Comparison of ENCODE assay signal across 11 cellular contexts in genomic region chr3:116517308-116517707, GRCh38.
DNase-seq lines count a peak whose midpoint lies in the region; ATAC-seq and TF ChIP-seq lines count a peak whose summit lies in the region.
"Had no signal": no experiment of that assay in that cellular context is flagged by ENCODE, and none has a peak within 500 bp of the region (broad histone marks: within the 10 kb centered on the region; RNA-seq: fewer than 3 reads in every experiment).

No MANE protein-coding gene starts in this region.

- H3K79me2 ChIP-seq in HCT116 (ENCODE audit: insufficient read depth, low read length) = no peaks in the 10 kb centered on the region

- BruUV-seq in HCT116 (replicated peaks; lab: Mats Ljungman, UMichigan) = no TSS peak

- no peaks in the 10 kb centered on the region for H3K9me2 ChIP-seq in HCT116 (ENCODE audit: insufficient read depth)

- no peak overlapping the region for H3K27ac ChIP-seq in HCT116 (ENCODE audit: low read depth, low read length)
- H3K27ac ChIP-seq: epithelial cell of prostate had no signal

- 0 out of 2 replicates have a peak, but pooled peaks have one; percentile 34 for ATAC-seq in HCT116
- ATAC-seq in HG03025 (IDR thresholded peaks at IDR 0.05; ENCODE audit: low FRiP score, unreplicated experiment) = no peak
- ATAC-seq in GM19463 (IDR thresholded peaks at IDR 0.05; ENCODE audit: unreplicated experiment) = no peak

- RAD21 ChIA-PET in HCT116 (lab: Charles Lee; ENCODE audit: low non-redundant PET in 1 of 2, low total read pairs in 2 of 2, uncharacterized antibody in 2 of 2, unreplicated experiment in 2 of 2) = no interaction called here

- TF ChIP-seq CTCF in HCT116 (IDR thresholded peaks at IDR 0.05 in 2 of 3, conservative IDR thresholded peaks at IDR 0.05 in 1 of 3; ENCODE audit: borderline replicate concordance in 1 of 3, insufficient read depth in 1 of 3, low read depth in 2 of 3, low read length in 2 of 3) = peak in 2 of 3 experiments; percentile 32 to 52; a peak in 3 of 6 replicates

- CTCF ChIA-PET in HCT116 (lab: Charles Lee) = no interaction called here

- no peaks in the 10 kb centered on the region for H3K36me3 ChIP-seq in HCT116 (ENCODE audit: control insufficient read depth in 1 of 2, insufficient read depth in 2 of 2, low read length in 2 of 2)

- no peaks in the 10 kb centered on the region for H3K9me3 ChIP-seq in HCT116 (ENCODE audit: control insufficient read depth in 1 of 2, insufficient read depth in 1 of 2, low read depth in 1 of 2, low read length in 2 of 2)

- DNase-seq in G401 (ENCODE audit: low spot score) (peak; percentile 26), HCT116 (ENCODE audit: low read depth, low spot score) (no peak), SK-MEL-5 (ENCODE audit: low read depth, low spot score) (peak; percentile 52), iPS-NIHi11 (ENCODE audit: low spot score) (peak; percentile 29), NCI-H1436 treated with DMSO at 0.1 percent for 48 hours (lab: John Stamatoyannopoulos, UW) (no peak), amniotic stem cell (lab: John Stamatoyannopoulos, UW) (no peak)
- DNase-seq: stimulated activated CD4-positive, alpha-beta T cell treated with anti-CD3 and anti-CD28 coated beads, Interleukin-2, amount 100 ng/mL, for 24 hours; trophoblast cell had no signal

- intact Hi-C loops in HCT116 (cut with micrococcal nuclease) = no loop called here

- H3K4me2 ChIP-seq in HCT116 (ENCODE audit: low read length) = no peak overlapping the region

- TF ChIP-seq POLR2A in HCT116 (IDR thresholded peaks at IDR 0.05; ENCODE audit: borderline replicate concordance, extremely low read depth, insufficient read depth, insufficient read length) = no peak

- no peaks in the 10 kb centered on the region for H3K4me1 ChIP-seq in HCT116 (ENCODE audit: control insufficient read depth in 1 of 2, insufficient read depth in 2 of 2, low read length in 2 of 2)

- H4K20me1 ChIP-seq in HCT116 (ENCODE audit: insufficient read depth) = no peaks in the 10 kb centered on the region

- no peak for TF ChIP-seq RAD21 in HCT116 (IDR thresholded peaks at IDR 0.05; ENCODE audit: low read depth)

- H3K4me3 ChIP-seq in HCT116 (replicated peaks in 1 of 2; ENCODE audit: low read depth in 1 of 2, low read length in 2 of 2) = no peak overlapping the region

- H2AFZ ChIP-seq in HCT116 (ENCODE audit: low read depth, low read length, poor library complexity, severe bottlenecking) = no peak overlapping the region

- POLR2A ChIA-PET in HCT116 (lab: Charles Lee) = no interaction called here

- in situ Hi-C loops in G401 (cut with HindIII; ENCODE audit: low sequenced_read_pairs) = no loop called here
- in situ Hi-C loops in SK-MEL-5 (cut with HindIII; ENCODE audit: low pct_unique_long_range_greater_than_20kb, low sequenced_read_pairs) = no loop called here

- no peak overlapping the region for H3K9ac ChIP-seq in HCT116 (ENCODE audit: low read length)

- no peaks in the 10 kb centered on the region for H3K27me3 ChIP-seq in HCT116 (ENCODE audit: insufficient read depth, low read length)

TF ChIP-seq in HCT116, 20 proteins besides CTCF, POLR2A, EP300 and RAD21:
- TF ChIP-seq POLR2AphosphoS5 (IDR thresholded peaks at IDR 0.05; ENCODE audit: low read depth, low read length) = no peak
- no peak for TF ChIP-seq MAX (IDR thresholded peaks at IDR 0.05)

Comparison
In these comparisons a context has a peak if more than half of its experiments do, and no peak if none do; other contexts are left out.
1. DNase-seq: peak in G401 (single experiment), SK-MEL-5 (single experiment) and iPS-NIHi11 (single experiment); none in HCT116 (single experiment), NCI-H1436 treated with DMSO at 0.1 percent for 48 hours (single experiment) and amniotic stem cell (single experiment).